In the genomic region with DNA sequence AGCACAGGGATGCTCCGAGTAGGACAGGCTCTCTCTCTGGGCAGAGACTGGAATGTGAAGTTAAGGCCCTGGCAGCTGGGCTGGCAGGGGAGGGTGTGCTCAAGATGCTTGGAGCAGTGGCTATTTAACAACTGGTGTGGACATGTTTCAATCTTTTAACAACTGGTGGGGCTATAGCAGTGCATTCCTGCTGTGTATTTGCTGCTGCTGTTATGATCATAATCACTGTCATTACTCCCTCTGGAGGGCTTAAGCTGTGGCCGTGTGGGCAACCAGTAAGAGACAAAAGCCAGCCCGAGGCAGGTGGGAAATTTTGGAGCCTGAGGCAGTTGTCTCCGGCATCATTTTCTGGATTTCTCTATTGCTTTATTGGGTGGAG, we compare ENCODE assay signal across 18 cellular contexts. TPM values are rescaled to one million over a fixed set of nuclear protein-coding genes. Genes with fewer than 3 reads are reported as not detected.
DNase-seq lines count a peak whose midpoint lies in the region; ATAC-seq and TF ChIP-seq lines count a peak whose summit lies in the region.
"Had no signal": no experiment of that assay in that cellular context is flagged by ENCODE, and none has a peak within 500 bp of the region (broad histone marks: within the 10 kb centered on the region; RNA-seq: fewer than 3 reads in every experiment).

No MANE protein-coding gene starts in this region.

- H3K9ac ChIP-seq in HUES48 (ENCODE audit: low read depth, low read length) = no peak overlapping the region
- no peak overlapping the region for H3K9ac ChIP-seq in neural cell (ENCODE audit: low read length)
- H3K9ac ChIP-seq: BLaER1 had no signal

- no peak for TF ChIP-seq CTCF in neural cell (IDR thresholded peaks at IDR 0.05; ENCODE audit: poor library complexity, severe bottlenecking)
- no peak for TF ChIP-seq CTCF in coronary artery (IDR thresholded peaks at IDR 0.05)

- H3K9me3 ChIP-seq in HUES48 (ENCODE audit: control insufficient read depth, insufficient read depth, low read length) (no peaks in the 10 kb centered on the region), SJCRH30 (replicated peaks) (no peaks in the 10 kb centered on the region), neural cell (ENCODE audit: low read length) (no peaks in the 10 kb centered on the region)
- H3K9me3 ChIP-seq in naive thymus-derived CD4-positive, alpha-beta T cell (ENCODE audit: control insufficient read depth in 2 of 3, low read length in 3 of 3) = no peaks in the 10 kb centered on the region
- H3K9me3 ChIP-seq: A549, BLaER1, SJSA1 had no signal

- CTCF ChIA-PET in naive thymus-derived CD4-positive, alpha-beta T cell (lab: Charles Lee) = interaction anchor here (1.3 kb wide), 1 partner anchor 13 kb away, joined by 3 read pairs; no protein-coding TSS in a partner anchor

- no peak for ATAC-seq in stimulated activated naive CD8-positive, alpha-beta T cell treated with anti-CD3 and anti-CD28 coated beads, Interleukin-15, Interleukin-2, amounts not matched to agents 100 U/mL and 50 U/mL, for 24 hours
- ATAC-seq in naive thymus-derived CD4-positive, alpha-beta T cell = no peak

- H3K4me2 ChIP-seq in neural cell (ENCODE audit: low read length) = no peak overlapping the region
- H3K4me2 ChIP-seq: A549, BLaER1 had no signal

- H3K4me3 ChIP-seq in HUES48 (ENCODE audit: low read depth, low read length) (0 out of 2 replicates have a peak overlapping the region, but pooled peaks have one; percentile 27), SJCRH30 (no peak overlapping the region), neural cell (ENCODE audit: low read length) (no peak overlapping the region), coronary artery (no peak overlapping the region)
- H3K4me3 ChIP-seq in naive thymus-derived CD4-positive, alpha-beta T cell (ENCODE audit: low read length) = no peak overlapping the region
- H3K4me3 ChIP-seq: A549, BLaER1, SJSA1 had no signal

- TF ChIP-seq EP300 in neural cell (conservative IDR thresholded peaks at IDR 0.05; ENCODE audit: poor library complexity, severe bottlenecking) = no peak

- no peak overlapping the region for H2AFZ ChIP-seq in neural cell (ENCODE audit: low read depth, low read length)

- H3K27me3 ChIP-seq in HUES48 (ENCODE audit: control insufficient read depth, insufficient read depth, low read length) = no peaks in the 10 kb centered on the region
- H3K27me3 ChIP-seq in SJCRH30 = peaks cover 6% of the 10 kb centered on the region; the same call in 1 of the 2 replicates
- H3K27me3 ChIP-seq in neural cell (ENCODE audit: insufficient read depth, low read depth, low read length) = no peaks in the 10 kb centered on the region
- H3K27me3 ChIP-seq in naive thymus-derived CD4-positive, alpha-beta T cell (ENCODE audit: control insufficient read depth in 2 of 2, insufficient read depth in 2 of 2, low read length in 2 of 2) = no peaks in the 10 kb centered on the region
- H3K27me3 ChIP-seq: BLaER1, SJSA1 had no signal

- H3K79me2 ChIP-seq in neural cell (replicated peaks; ENCODE audit: insufficient read depth, low read length) = no peaks in the 10 kb centered on the region

- H3K9me3 Mint-ChIP-seq in naive thymus-derived CD4-positive, alpha-beta T cell = no peaks in the 10 kb centered on the region
- H3K9me3 Mint-ChIP-seq: CD4-positive, alpha-beta memory T cell; T-helper 1 cell treated with Interleukin-12 subunit alpha and Interleukin-12 subunit beta and Interleukin-4 antibody, amounts not matched to agents 30 μg/mL and 1 μg/mL, for 36 hours had no signal

- TF ChIP-seq RAD21 in neural cell (conservative IDR thresholded peaks at IDR 0.05) = no peak

- H3K27ac Mint-ChIP-seq in naive thymus-derived CD4-positive, alpha-beta T cell = no peak overlapping the region
- H3K27ac Mint-ChIP-seq: T-helper 1 cell treated with Interleukin-12 subunit alpha and Interleukin-12 subunit beta and Interleukin-4 antibody, amounts not matched to agents 30 μg/mL and 1 μg/mL, for 36 hours had no signal

- H3K36me3 ChIP-seq in HUES48 (ENCODE audit: control insufficient read depth, insufficient read depth, low read length) (no peaks in the 10 kb centered on the region), SJCRH30 (no peaks in the 10 kb centered on the region), neural cell (ENCODE audit: insufficient read depth, low read length) (no peaks in the 10 kb centered on the region)
- H3K36me3 ChIP-seq in naive thymus-derived CD4-positive, alpha-beta T cell (ENCODE audit: control insufficient read depth in 2 of 3, insufficient read depth in 3 of 3, low read length in 3 of 3) = no peaks in the 10 kb centered on the region
- H3K36me3 ChIP-seq: BLaER1, SJSA1 had no signal

- H3K27ac ChIP-seq in HUES48 (ENCODE audit: low read depth, low read length) (no peak overlapping the region), SJCRH30 (no peak overlapping the region), neural cell (ENCODE audit: low read length) (no peak overlapping the region), coronary artery (no peak overlapping the region)
- H3K27ac ChIP-seq in naive thymus-derived CD4-positive, alpha-beta T cell (ENCODE audit: low read depth, low read length) = no peak overlapping the region
- H3K27ac ChIP-seq: A549, BLaER1, SJSA1 had no signal

- H3K4me3 Mint-ChIP-seq in naive thymus-derived CD4-positive, alpha-beta T cell = no peak overlapping the region
- H3K4me3 Mint-ChIP-seq: CD4-positive, alpha-beta memory T cell; T-helper 1 cell treated with Interleukin-12 subunit alpha and Interleukin-12 subunit beta and Interleukin-4 antibody, amounts not matched to agents 30 μg/mL and 1 μg/mL, for 36 hours had no signal

- H3K4me1 Mint-ChIP-seq in naive thymus-derived CD4-positive, alpha-beta T cell = no peaks in the 10 kb centered on the region
- H3K4me1 Mint-ChIP-seq: CD4-positive, alpha-beta memory T cell had no signal

- H4K20me1 ChIP-seq in neural cell (ENCODE audit: insufficient read depth) = no peaks in the 10 kb centered on the region
- H4K20me1 ChIP-seq: BLaER1 had no signal

- no peaks in the 10 kb centered on the region for H3K9me2 ChIP-seq in neural cell (ENCODE audit: insufficient read depth, low read length)

- POLR2A ChIA-PET in naive thymus-derived CD4-positive, alpha-beta T cell (lab: Charles Lee) = no interaction called here

- DNase-seq in NCI-H524 (lab: John Stamatoyannopoulos, UW) (peak; percentile 58 to 77), SJCRH30 (peak; percentile 26 to 47), coronary artery (ENCODE audit: low spot score) (no peak), NCI-H128 (lab: John Stamatoyannopoulos, UW; ENCODE audit: unreplicated experiment) (no peak)
- no peak for DNase-seq in stimulated activated naive CD8-positive, alpha-beta T cell treated with anti-CD3 and anti-CD28 coated beads, Interleukin-15, Interleukin-2, amounts not matched to agents 100 U/mL and 50 U/mL, for 24 hours
- no peak for DNase-seq in naive thymus-derived CD4-positive, alpha-beta T cell
- DNase-seq: CD4-positive, alpha-beta memory T cell; DMS53; NCI-H1105; NCI-H187; NCI-H446; NCI-H774 had no signal

- no peaks in the 10 kb centered on the region for H3K36me3 Mint-ChIP-seq in naive thymus-derived CD4-positive, alpha-beta T cell
- H3K36me3 Mint-ChIP-seq: CD4-positive, alpha-beta memory T cell had no signal

- H3K27me3 Mint-ChIP-seq in naive thymus-derived CD4-positive, alpha-beta T cell = peaks cover 0 to 10% (median 0%) of the 10 kb centered on the region in 5 donors

- peaks cover 56% of the 10 kb centered on the region for H3K4me1 ChIP-seq in HUES48 (ENCODE audit: control insufficient read depth, insufficient read depth, low read length)
- peaks cover 2% of the 10 kb centered on the region; the same call in 1 of the 2 replicates for H3K4me1 ChIP-seq in SJCRH30
- no peaks in the 10 kb centered on the region for H3K4me1 ChIP-seq in naive thymus-derived CD4-positive, alpha-beta T cell (ENCODE audit: control insufficient read depth in 2 of 2, insufficient read depth in 2 of 2, low read length in 2 of 2)
- H3K4me1 ChIP-seq: A549, SJSA1 had no signal

- intact Hi-C loops in naive thymus-derived CD4-positive, alpha-beta T cell (cut with micrococcal nuclease) = no loop called here

- H3F3A ChIP-seq in neural cell (ENCODE audit: insufficient read depth, low read length, poor library complexity, severe bottlenecking) = no peaks in the 10 kb centered on the region

TF ChIP-seq in neural cell, 6 proteins besides CTCF, POLR2A, EP300 and RAD21:
- peak; percentile 55 for TF ChIP-seq POLR2AphosphoS5 (IDR thresholded peaks at IDR 0.05)
- TF ChIP-seq MXI1 (conservative IDR thresholded peaks at IDR 0.05; ENCODE audit: poor library complexity, severe bottlenecking) = no peak

RNA-seq across cellular contexts. Expression of gene PTGS1, which starts 33.3 kb away (rescaled TPM):
- 0.85 and 1.2 TPM in 2 replicates for total RNA-seq in SJCRH30 (2014; rRNA removed; shearing (Covaris generic))
- 0.17 TPM in 1 of 2 replicates, not detected in the other for polyA plus RNA-seq in neural cell
- not detected in 2 replicates for polyA minus RNA-seq in neural cell
- 1 to 10 TPM in 2 of 5 experiments, under 1 TPM in 3; 0.41 to 7.0 (median 0.67) TPM for total RNA-seq in naive thymus-derived CD4-positive, alpha-beta T cell
- polyA plus RNA-seq in naive thymus-derived CD4-positive, alpha-beta T cell = under 1 TPM in 1 of 2 donors, not detected in 1; 0.44 TPM

Comparison
In these comparisons a context has a peak if more than half of its experiments do, and no peak if none do; other contexts are left out.
1. DNase-seq: peak in NCI-H524 (2 of 2) and SJCRH30 (2 of 2); none in stimulated activated naive CD8-positive, alpha-beta T cell treated with anti-CD3 and anti-CD28 coated beads, Interleukin-15, Interleukin-2, amounts not matched to agents 100 U/mL and 50 U/mL, for 24 hours (single experiment), coronary artery (single experiment), NCI-H128 (single experiment) and naive thymus-derived CD4-positive, alpha-beta T cell (0 of 9).